Comparison of ENCODE assay signal across 1 cellular context in genomic region chr9:10566853-10567252, GRCh38.
TF ChIP-seq lines count a peak whose summit lies in the region.

No MANE protein-coding gene starts in this region.

TF ChIP-seq in HepG2, 621 proteins besides CTCF, POLR2A, EP300 and RAD21 (continued from another document):
- TF ChIP-seq SNAPC4 (CRISPR knock-in tag; IDR thresholded peaks at IDR 0.05): no peak
- no peak for TF ChIP-seq REL (CRISPR knock-in tag; conservative IDR thresholded peaks at IDR 0.05)
- TF ChIP-seq TERF1 (CRISPR knock-in tag; IDR thresholded peaks at IDR 0.05): no peak
- no peak for TF ChIP-seq MED13 (CRISPR knock-in tag; IDR thresholded peaks at IDR 0.05)
- no peak for TF ChIP-seq ZFP37 (CRISPR knock-in tag; IDR thresholded peaks at IDR 0.05; ENCODE audit: borderline replicate concordance)
- TF ChIP-seq ZNF407 (CRISPR knock-in tag; IDR thresholded peaks at IDR 0.05; ENCODE audit: not compliant biosample characterization): no peak
- TF ChIP-seq ZFP91 (CRISPR knock-in tag; IDR thresholded peaks at IDR 0.05; ENCODE audit: borderline replicate concordance): no peak
- no peak for TF ChIP-seq ZNF512 (CRISPR knock-in tag; IDR thresholded peaks at IDR 0.05)
- no peak for TF ChIP-seq AFF4 (CRISPR knock-in tag; IDR thresholded peaks at IDR 0.05)
- TF ChIP-seq ZNF572 (CRISPR knock-in tag; IDR thresholded peaks at IDR 0.05): no peak
- TF ChIP-seq NR3C1 (CRISPR knock-in tag; IDR thresholded peaks at IDR 0.05): no peak
- no peak for TF ChIP-seq ETV6 (CRISPR knock-in tag; conservative IDR thresholded peaks at IDR 0.05)
- TF ChIP-seq ZNF501 (CRISPR knock-in tag; IDR thresholded peaks at IDR 0.05): no peak
- TF ChIP-seq ZNF280D (CRISPR knock-in tag; IDR thresholded peaks at IDR 0.05): no peak
- no peak for TF ChIP-seq HOXA5 (CRISPR knock-in tag; IDR thresholded peaks at IDR 0.05)
- no peak for TF ChIP-seq ZNF143 (CRISPR knock-in tag; IDR thresholded peaks at IDR 0.05)
